In genomic region chr10:100364147-100364546, GRCh38 we compare ENCODE assay signal across 1 cellular context.
TF ChIP-seq lines count a peak whose summit lies in the region.

No MANE protein-coding gene starts in this region.

TF ChIP-seq in HepG2, 621 proteins besides CTCF, POLR2A, EP300 and RAD21:
- TF ChIP-seq ZNF18 (CRISPR knock-in tag; IDR thresholded peaks at IDR 0.05; ENCODE audit: insufficient replicate concordance) = peak; percentile 24
- TF ChIP-seq RERE (CRISPR knock-in tag; IDR thresholded peaks at IDR 0.05; ENCODE audit: low read depth) = no peak
- TF ChIP-seq POLR2AphosphoS5 (IDR thresholded peaks at IDR 0.05; ENCODE audit: low read depth, low read length) = 0 out of 2 replicates have a peak, but pooled peaks have one; percentile 1
- TF ChIP-seq ARHGAP35 (CRISPR knock-in tag; IDR thresholded peaks at IDR 0.05; ENCODE audit: borderline replicate concordance) = no peak
- TF ChIP-seq ZNF629 (CRISPR knock-in tag; conservative IDR thresholded peaks at IDR 0.05) = peak; percentile 94
- TF ChIP-seq ZMYM3 (CRISPR knock-in tag; IDR thresholded peaks at IDR 0.05) = peak; percentile 69; the same call in 1 of the 2 replicates
- peak; percentile 35; the same call in 1 of the 2 replicates for TF ChIP-seq POLR2G (IDR thresholded peaks at IDR 0.05; ENCODE audit: low read depth, low read length)
- no peak for TF ChIP-seq MIER2 (CRISPR knock-in tag; IDR thresholded peaks at IDR 0.05)
TF ChIP-seq in HepG2: peak in this region for 5.
